1 cellular context compared by ENCODE assay signal in the genomic region with DNA sequence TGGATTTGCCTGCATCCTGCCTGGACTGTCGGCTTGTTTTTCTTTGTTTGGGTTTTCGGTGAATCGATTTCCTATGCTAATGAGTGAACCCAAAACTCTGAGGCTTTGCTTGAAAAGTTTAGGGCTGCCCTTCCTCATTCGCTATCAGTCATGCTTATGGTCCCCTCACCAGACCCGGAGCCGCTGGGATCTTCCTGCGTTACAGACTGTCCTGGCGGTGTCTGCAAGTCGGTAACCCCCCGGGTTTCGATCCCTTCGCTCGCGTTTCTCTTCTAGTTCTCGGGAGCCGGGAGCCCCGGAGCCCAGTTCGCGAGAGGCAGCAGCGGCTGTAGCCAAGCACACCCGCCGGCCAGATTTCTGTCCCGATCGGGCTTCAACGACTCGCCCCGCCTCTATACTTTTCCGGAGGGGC.
TF ChIP-seq lines count a peak whose summit lies in the region.

No MANE protein-coding gene starts in this region.

TF ChIP-seq in A549, 52 proteins besides CTCF, POLR2A, EP300 and RAD21 (continued from another document):
- TF ChIP-seq, protein P1, sequence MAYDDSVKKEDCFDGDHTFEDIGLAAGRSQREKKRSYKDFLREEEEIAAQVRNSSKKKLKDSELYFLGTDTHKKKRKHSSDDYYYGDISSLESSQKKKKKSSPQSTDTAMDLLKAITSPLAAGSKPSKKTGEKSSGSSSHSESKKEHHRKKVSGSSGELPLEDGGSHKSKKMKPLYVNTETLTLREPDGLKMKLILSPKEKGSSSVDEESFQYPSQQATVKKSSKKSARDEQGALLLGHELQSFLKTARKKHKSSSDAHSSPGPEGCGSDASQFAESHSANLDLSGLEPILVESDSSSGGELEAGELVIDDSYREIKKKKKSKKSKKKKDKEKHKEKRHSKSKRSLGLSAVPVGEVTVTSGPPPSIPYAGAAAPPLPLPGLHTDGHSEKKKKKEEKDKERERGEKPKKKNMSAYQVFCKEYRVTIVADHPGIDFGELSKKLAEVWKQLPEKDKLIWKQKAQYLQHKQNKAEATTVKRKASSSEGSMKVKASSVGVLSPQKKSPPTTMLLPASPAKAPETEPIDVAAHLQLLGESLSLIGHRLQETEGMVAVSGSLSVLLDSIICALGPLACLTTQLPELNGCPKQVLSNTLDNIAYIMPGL (CRISPR knock-in tag; IDR thresholded peaks at IDR 0.05; ENCODE audit: borderline replicate concordance), result no peak
- TF ChIP-seq, protein P2, sequence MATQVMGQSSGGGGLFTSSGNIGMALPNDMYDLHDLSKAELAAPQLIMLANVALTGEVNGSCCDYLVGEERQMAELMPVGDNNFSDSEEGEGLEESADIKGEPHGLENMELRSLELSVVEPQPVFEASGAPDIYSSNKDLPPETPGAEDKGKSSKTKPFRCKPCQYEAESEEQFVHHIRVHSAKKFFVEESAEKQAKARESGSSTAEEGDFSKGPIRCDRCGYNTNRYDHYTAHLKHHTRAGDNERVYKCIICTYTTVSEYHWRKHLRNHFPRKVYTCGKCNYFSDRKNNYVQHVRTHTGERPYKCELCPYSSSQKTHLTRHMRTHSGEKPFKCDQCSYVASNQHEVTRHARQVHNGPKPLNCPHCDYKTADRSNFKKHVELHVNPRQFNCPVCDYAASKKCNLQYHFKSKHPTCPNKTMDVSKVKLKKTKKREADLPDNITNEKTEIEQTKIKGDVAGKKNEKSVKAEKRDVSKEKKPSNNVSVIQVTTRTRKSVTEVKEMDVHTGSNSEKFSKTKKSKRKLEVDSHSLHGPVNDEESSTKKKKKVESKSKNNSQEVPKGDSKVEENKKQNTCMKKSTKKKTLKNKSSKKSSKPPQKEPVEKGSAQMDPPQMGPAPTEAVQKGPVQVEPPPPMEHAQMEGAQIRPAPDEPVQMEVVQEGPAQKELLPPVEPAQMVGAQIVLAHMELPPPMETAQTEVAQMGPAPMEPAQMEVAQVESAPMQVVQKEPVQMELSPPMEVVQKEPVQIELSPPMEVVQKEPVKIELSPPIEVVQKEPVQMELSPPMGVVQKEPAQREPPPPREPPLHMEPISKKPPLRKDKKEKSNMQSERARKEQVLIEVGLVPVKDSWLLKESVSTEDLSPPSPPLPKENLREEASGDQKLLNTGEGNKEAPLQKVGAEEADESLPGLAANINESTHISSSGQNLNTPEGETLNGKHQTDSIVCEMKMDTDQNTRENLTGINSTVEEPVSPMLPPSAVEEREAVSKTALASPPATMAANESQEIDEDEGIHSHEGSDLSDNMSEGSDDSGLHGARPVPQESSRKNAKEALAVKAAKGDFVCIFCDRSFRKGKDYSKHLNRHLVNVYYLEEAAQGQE (IDR thresholded peaks at IDR 0.05), result no peak
- TF ChIP-seq, protein P3, sequence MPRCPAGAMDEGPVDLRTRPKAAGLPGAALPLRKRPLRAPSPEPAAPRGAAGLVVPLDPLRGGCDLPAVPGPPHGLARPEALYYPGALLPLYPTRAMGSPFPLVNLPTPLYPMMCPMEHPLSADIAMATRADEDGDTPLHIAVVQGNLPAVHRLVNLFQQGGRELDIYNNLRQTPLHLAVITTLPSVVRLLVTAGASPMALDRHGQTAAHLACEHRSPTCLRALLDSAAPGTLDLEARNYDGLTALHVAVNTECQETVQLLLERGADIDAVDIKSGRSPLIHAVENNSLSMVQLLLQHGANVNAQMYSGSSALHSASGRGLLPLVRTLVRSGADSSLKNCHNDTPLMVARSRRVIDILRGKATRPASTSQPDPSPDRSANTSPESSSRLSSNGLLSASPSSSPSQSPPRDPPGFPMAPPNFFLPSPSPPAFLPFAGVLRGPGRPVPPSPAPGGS (IDR thresholded peaks at IDR 0.05), result no peak
- TF ChIP-seq FOSL2 (IDR thresholded peaks at IDR 0.05) (no peak), FOSL2 (CRISPR knock-in tag; IDR thresholded peaks at IDR 0.05) (no peak), ESRRA (IDR thresholded peaks at IDR 0.05; ENCODE audit: borderline replicate concordance, low read length) (no peak)
TF ChIP-seq in A549: peak in this region for 0.
